2 cellular contexts compared by ENCODE assay signal in the genomic region with DNA sequence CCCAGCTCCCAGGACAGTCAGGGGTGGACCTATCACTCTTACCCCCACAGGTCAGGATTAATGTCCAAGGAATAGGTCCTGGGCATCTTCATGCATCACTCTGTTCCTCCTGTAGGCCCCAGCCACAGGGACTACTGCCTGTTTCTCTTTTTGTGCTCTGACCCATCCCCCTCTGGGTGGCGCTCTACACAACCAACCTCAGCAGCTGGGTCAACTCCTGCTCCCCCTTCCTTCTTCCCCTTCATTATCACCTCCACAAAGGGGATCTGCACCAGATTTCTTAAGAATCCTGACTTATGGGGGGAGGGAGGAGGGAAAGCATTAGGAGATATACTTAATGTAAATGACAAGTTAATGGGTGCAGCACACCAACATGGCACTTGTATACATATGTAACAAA.
TF ChIP-seq lines count a peak whose summit lies in the region.

No MANE protein-coding gene starts in this region.

TF ChIP-seq in IMR-90, 13 proteins besides CTCF, POLR2A, EP300 and RAD21:
- TF ChIP-seq CHD1 (IDR thresholded peaks at IDR 0.05; ENCODE audit: low read depth, low read length) (no peak), RFX5 (IDR thresholded peaks at IDR 0.05; ENCODE audit: low read depth, low read length) (no peak), CEBPB (IDR thresholded peaks at IDR 0.05; ENCODE audit: low read depth, low read length) (no peak), MAZ (IDR thresholded peaks at IDR 0.05; ENCODE audit: borderline replicate concordance, low read depth, low read length) (no peak), MXI1 (IDR thresholded peaks at IDR 0.05; ENCODE audit: borderline replicate concordance, low read depth, low read length) (no peak), FOS (IDR thresholded peaks at IDR 0.05; ENCODE audit: low read depth, low read length) (no peak)
- TF ChIP-seq, protein P1, sequence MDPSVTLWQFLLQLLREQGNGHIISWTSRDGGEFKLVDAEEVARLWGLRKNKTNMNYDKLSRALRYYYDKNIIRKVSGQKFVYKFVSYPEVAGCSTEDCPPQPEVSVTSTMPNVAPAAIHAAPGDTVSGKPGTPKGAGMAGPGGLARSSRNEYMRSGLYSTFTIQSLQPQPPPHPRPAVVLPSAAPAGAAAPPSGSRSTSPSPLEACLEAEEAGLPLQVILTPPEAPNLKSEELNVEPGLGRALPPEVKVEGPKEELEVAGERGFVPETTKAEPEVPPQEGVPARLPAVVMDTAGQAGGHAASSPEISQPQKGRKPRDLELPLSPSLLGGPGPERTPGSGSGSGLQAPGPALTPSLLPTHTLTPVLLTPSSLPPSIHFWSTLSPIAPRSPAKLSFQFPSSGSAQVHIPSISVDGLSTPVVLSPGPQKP (IDR thresholded peaks at IDR 0.05; ENCODE audit: borderline replicate concordance, low read depth, low read length), result no peak

TF ChIP-seq in GM12878, 131 proteins besides CTCF, POLR2A, EP300 and RAD21:
- TF ChIP-seq, protein P2, sequence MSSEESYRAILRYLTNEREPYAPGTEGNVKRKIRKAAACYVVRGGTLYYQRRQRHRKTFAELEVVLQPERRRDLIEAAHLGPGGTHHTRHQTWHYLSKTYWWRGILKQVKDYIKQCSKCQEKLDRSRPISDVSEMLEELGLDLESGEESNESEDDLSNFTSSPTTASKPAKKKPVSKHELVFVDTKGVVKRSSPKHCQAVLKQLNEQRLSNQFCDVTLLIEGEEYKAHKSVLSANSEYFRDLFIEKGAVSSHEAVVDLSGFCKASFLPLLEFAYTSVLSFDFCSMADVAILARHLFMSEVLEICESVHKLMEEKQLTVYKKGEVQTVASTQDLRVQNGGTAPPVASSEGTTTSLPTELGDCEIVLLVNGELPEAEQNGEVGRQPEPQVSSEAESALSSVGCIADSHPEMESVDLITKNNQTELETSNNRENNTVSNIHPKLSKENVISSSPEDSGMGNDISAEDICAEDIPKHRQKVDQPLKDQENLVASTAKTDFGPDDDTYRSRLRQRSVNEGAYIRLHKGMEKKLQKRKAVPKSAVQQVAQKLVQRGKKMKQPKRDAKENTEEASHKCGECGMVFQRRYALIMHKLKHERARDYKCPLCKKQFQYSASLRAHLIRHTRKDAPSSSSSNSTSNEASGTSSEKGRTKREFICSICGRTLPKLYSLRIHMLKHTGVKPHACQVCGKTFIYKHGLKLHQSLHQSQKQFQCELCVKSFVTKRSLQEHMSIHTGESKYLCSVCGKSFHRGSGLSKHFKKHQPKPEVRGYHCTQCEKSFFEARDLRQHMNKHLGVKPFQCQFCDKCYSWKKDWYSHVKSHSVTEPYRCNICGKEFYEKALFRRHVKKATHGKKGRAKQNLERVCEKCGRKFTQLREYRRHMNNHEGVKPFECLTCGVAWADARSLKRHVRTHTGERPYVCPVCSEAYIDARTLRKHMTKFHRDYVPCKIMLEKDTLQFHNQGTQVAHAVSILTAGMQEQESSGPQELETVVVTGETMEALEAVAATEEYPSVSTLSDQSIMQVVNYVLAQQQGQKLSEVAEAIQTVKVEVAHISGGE (CRISPR knock-in tag; IDR thresholded peaks at IDR 0.05), result no peak
- TF ChIP-seq ZNF384 (IDR thresholded peaks at IDR 0.05; ENCODE audit: borderline replicate concordance, low read depth, low read length) (no peak), SMARCA5 (IDR thresholded peaks at IDR 0.05) (no peak), CHD1 (IDR thresholded peaks at IDR 0.05; ENCODE audit: low read depth, low read length) (no peak), POU2F2 (IDR thresholded peaks at IDR 0.05; ENCODE audit: borderline replicate concordance, low read depth, low read length) (no peak), TCF3 (IDR thresholded peaks at IDR 0.05; ENCODE audit: borderline replicate concordance, insufficient read depth, low read depth, low read length) (no peak), SMAD1 (IDR thresholded peaks at IDR 0.05; ENCODE audit: low read depth, partially characterized antibody) (no peak), NFYA (IDR thresholded peaks at IDR 0.05; ENCODE audit: borderline replicate concordance, low read depth, low read length) (no peak), IKZF1 (conservative IDR thresholded peaks at IDR 0.05) (no peak), DPF2 (IDR thresholded peaks at IDR 0.05) (no peak), STAT3 (IDR thresholded peaks at IDR 0.05; ENCODE audit: low read depth, low read length) (no peak)
- TF ChIP-seq, protein P3, sequence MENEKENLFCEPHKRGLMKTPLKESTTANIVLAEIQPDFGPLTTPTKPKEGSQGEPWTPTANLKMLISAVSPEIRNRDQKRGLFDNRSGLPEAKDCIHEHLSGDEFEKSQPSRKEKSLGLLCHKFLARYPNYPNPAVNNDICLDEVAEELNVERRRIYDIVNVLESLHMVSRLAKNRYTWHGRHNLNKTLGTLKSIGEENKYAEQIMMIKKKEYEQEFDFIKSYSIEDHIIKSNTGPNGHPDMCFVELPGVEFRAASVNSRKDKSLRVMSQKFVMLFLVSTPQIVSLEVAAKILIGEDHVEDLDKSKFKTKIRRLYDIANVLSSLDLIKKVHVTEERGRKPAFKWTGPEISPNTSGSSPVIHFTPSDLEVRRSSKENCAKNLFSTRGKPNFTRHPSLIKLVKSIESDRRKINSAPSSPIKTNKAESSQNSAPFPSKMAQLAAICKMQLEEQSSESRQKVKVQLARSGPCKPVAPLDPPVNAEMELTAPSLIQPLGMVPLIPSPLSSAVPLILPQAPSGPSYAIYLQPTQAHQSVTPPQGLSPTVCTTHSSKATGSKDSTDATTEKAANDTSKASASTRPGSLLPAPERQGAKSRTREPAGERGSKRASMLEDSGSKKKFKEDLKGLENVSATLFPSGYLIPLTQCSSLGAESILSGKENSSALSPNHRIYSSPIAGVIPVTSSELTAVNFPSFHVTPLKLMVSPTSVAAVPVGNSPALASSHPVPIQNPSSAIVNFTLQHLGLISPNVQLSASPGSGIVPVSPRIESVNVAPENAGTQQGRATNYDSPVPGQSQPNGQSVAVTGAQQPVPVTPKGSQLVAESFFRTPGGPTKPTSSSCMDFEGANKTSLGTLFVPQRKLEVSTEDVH (IDR thresholded peaks at IDR 0.05; ENCODE audit: low read depth, partially characterized antibody), result no peak
- TF ChIP-seq, protein P4, sequence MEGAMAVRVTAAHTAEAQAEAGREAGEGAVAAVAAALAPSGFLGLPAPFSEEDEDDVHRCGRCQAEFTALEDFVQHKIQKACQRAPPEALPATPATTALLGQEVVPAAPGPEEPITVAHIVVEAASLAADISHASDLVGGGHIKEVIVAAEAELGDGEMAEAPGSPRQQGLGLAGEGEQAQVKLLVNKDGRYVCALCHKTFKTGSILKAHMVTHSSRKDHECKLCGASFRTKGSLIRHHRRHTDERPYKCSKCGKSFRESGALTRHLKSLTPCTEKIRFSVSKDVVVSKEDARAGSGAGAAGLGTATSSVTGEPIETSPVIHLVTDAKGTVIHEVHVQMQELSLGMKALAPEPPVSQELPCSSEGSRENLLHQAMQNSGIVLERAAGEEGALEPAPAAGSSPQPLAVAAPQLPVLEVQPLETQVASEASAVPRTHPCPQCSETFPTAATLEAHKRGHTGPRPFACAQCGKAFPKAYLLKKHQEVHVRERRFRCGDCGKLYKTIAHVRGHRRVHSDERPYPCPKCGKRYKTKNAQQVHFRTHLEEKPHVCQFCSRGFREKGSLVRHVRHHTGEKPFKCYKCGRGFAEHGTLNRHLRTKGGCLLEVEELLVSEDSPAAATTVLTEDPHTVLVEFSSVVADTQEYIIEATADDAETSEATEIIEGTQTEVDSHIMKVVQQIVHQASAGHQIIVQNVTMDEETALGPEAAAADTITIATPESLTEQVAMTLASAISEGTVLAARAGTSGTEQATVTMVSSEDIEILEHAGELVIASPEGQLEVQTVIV (IDR thresholded peaks at IDR 0.05; ENCODE audit: borderline replicate concordance, partially characterized antibody), result no peak
- TF ChIP-seq, protein P5, sequence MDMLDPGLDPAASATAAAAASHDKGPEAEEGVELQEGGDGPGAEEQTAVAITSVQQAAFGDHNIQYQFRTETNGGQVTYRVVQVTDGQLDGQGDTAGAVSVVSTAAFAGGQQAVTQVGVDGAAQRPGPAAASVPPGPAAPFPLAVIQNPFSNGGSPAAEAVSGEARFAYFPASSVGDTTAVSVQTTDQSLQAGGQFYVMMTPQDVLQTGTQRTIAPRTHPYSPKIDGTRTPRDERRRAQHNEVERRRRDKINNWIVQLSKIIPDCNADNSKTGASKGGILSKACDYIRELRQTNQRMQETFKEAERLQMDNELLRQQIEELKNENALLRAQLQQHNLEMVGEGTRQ (IDR thresholded peaks at IDR 0.05; ENCODE audit: borderline replicate concordance, low read depth, low read length), result no peak
- TF ChIP-seq, protein P6, sequence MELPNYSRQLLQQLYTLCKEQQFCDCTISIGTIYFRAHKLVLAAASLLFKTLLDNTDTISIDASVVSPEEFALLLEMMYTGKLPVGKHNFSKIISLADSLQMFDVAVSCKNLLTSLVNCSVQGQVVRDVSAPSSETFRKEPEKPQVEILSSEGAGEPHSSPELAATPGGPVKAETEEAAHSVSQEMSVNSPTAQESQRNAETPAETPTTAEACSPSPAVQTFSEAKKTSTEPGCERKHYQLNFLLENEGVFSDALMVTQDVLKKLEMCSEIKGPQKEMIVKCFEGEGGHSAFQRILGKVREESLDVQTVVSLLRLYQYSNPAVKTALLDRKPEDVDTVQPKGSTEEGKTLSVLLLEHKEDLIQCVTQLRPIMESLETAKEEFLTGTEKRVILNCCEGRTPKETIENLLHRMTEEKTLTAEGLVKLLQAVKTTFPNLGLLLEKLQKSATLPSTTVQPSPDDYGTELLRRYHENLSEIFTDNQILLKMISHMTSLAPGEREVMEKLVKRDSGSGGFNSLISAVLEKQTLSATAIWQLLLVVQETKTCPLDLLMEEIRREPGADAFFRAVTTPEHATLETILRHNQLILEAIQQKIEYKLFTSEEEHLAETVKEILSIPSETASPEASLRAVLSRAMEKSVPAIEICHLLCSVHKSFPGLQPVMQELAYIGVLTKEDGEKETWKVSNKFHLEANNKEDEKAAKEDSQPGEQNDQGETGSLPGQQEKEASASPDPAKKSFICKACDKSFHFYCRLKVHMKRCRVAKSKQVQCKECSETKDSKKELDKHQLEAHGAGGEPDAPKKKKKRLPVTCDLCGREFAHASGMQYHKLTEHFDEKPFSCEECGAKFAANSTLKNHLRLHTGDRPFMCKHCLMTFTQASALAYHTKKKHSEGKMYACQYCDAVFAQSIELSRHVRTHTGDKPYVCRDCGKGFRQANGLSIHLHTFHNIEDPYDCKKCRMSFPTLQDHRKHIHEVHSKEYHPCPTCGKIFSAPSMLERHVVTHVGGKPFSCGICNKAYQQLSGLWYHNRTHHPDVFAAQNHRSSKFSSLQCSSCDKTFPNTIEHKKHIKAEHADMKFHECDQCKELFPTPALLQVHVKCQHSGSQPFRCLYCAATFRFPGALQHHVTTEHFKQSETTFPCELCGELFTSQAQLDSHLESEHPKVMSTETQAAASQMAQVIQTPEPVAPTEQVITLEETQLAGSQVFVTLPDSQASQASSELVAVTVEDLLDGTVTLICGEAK (IDR thresholded peaks at IDR 0.05; ENCODE audit: borderline replicate concordance), result no peak
- TF ChIP-seq, protein P7, sequence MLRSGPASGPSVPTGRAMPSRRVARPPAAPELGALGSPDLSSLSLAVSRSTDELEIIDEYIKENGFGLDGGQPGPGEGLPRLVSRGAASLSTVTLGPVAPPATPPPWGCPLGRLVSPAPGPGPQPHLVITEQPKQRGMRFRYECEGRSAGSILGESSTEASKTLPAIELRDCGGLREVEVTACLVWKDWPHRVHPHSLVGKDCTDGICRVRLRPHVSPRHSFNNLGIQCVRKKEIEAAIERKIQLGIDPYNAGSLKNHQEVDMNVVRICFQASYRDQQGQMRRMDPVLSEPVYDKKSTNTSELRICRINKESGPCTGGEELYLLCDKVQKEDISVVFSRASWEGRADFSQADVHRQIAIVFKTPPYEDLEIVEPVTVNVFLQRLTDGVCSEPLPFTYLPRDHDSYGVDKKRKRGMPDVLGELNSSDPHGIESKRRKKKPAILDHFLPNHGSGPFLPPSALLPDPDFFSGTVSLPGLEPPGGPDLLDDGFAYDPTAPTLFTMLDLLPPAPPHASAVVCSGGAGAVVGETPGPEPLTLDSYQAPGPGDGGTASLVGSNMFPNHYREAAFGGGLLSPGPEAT (IDR thresholded peaks at IDR 0.05; ENCODE audit: low read depth), result no peak
